7 cellular contexts compared by ENCODE assay signal in genomic region chr15:61379005-61379404, GRCh38.
"Had no signal": no experiment of that assay in that cellular context is flagged by ENCODE, and none has a peak within 500 bp of the region (broad histone marks: within the 10 kb centered on the region; RNA-seq: fewer than 3 reads in every experiment).

No MANE protein-coding gene starts in this region.

- H3K9me3 ChIP-seq: HAP-1 had no signal

- FAIRE-seq: HTR-8/SVneo had no signal

- H3K36me3 ChIP-seq: HAP-1 had no signal

- DNase-seq: GOT3, H7, HFFc6, KBM-7 had no signal

- H3K4me1 ChIP-seq: HAP-1 had no signal

- ATAC-seq: HCT116 had no signal

- H3K4me3 ChIP-seq: HAP-1 had no signal
